In the genomic region with DNA sequence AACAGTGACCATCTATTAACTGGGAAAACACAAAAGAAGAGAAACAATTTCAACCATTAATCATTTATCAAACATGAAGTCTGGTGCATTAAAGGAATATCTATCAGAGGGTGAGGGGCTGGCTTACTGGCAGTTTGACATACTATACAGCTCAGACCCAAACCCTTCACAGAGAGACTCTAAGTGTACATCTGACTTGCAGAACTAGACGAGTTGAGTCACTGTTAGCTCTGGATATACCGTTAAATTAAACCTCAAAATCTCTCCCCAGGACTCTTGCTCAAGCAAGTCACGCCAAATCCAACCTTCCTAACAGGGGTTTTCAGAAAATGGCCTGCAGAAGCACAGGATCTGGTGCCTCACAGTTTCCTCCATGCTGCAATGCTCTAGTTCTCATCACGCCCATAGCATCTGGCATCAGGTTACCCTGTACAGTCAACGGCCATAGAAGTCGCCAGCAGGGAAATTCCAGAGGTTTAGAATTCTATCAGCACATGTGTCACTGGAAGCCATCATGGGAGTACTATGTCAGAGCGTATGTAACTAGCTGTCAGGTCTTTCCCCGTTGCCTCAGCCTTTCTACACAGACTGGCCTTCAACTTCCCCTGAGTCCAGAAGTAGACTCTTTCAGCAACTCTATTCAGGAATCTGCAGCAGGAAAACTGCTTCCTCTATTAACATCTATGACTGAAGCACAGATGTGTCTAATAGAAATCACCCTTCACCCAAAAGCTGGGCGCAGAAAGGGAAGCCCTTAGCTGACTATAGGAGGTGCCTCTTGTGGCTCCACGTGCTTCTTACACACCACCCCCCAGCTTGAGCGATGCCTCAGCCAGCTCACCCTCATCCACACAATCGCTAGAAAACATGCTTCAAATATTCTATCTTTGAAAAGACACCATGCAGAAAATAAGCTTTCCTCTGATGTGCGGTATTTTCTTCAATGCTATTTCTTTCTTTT, we compare ENCODE assay signal across 8 cellular contexts.
DNase-seq lines count a peak whose midpoint lies in the region; ATAC-seq and TF ChIP-seq lines count a peak whose summit lies in the region.

No MANE protein-coding gene starts in this region.

- H3K4me1 ChIP-seq in neutrophil (ENCODE audit: control insufficient read depth in 1 of 2, insufficient read depth in 1 of 2, low read depth in 1 of 2, low read length in 1 of 2), result peaks cover 51 to 54% of the 10 kb centered on the region in 2 experiments
- no peaks in the 10 kb centered on the region for H3K4me1 ChIP-seq in HAP-1

- DNase-seq in EH (ENCODE audit: low read depth), result peak; percentile 89
- peak; percentile 88 for DNase-seq in amniotic stem cell (lab: John Stamatoyannopoulos, UW)
- DNase-seq in UCSD-AML1 (lab: John Stamatoyannopoulos, UW; ENCODE audit: unreplicated experiment), result no peak
- DNase-seq in HAP-1 (ENCODE audit: low spot score in 2 of 2), result no peak
- DNase-seq in cerebellar cortex (ENCODE audit: low spot score), result no peak

- TF ChIP-seq CTCF in neutrophil (IDR thresholded peaks at IDR 0.05), result no peak

- peak; percentile 44 for ATAC-seq in HG03342 (IDR thresholded peaks at IDR 0.05; ENCODE audit: unreplicated experiment)
- ATAC-seq in GM21367 (IDR thresholded peaks at IDR 0.05; ENCODE audit: unreplicated experiment), result no peak

- H3K9me3 ChIP-seq in neutrophil (no peaks in the 10 kb centered on the region), HAP-1 (no peaks in the 10 kb centered on the region)

- H3K27me3 ChIP-seq in neutrophil (no peaks in the 10 kb centered on the region), HAP-1 (ENCODE audit: low read depth) (no peaks in the 10 kb centered on the region)

- peaks cover 90% of the 10 kb centered on the region for H3K36me3 ChIP-seq in neutrophil
- peaks cover 57% of the 10 kb centered on the region for H3K36me3 ChIP-seq in HAP-1 (replicated peaks)

- H3K27ac ChIP-seq in neutrophil, result peak overlapping the region; percentile 70

- in situ Hi-C loops in HAP-1 (cut with MboI; ENCODE audit: low sequenced_read_pairs), result loop anchor here (25.0 kb wide), 1 partner anchor 831 kb away; no protein-coding TSS in a partner anchor

- H3K4me3 ChIP-seq in neutrophil (ENCODE audit: low read depth in 1 of 2, low read length in 1 of 2) (no peak overlapping the region), HAP-1 (no peak overlapping the region)

Comparison
In these comparisons a context has a peak if more than half of its experiments do, and no peak if none do; other contexts are left out.
1. DNase-seq: peak in EH (single experiment) and amniotic stem cell (single experiment); none in UCSD-AML1 (single experiment), HAP-1 (0 of 2) and cerebellar cortex (single experiment).